8 cellular contexts compared by ENCODE assay signal in the genomic region with DNA sequence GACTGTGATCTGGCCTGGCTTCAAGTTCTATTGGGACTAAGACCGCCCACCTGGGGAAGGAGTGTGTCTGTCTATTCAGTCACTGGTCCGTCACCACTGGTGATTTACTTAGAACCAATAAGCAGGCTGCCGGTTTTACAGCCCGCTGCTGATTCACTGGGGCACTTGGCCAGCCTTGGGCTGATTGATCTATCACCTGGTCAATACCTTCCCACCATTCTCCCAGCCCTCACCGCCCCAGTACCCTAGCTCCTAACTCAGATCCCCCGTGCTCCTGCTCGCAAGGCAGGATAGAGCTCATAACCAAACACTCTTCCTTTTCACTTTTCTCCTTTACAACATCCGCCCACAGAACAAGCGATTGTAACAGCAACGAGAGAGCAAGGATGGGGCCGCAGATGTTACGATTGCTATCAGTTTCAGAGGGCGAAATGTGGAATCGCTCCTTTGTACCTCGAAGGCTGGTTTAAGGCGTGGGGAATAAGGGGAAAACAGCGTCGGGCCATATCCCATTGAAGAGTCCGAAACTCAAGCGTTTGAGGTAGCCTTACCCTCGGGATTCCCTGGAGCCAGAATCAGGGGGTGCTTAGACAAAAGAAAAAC. TPM values are rescaled to one million over a fixed set of nuclear protein-coding genes. Genes with fewer than 3 reads are reported as not detected.
DNase-seq lines count a peak whose midpoint lies in the region; ATAC-seq lines count a peak whose summit lies in the region.

No MANE protein-coding gene starts in this region.

- peak overlapping the region; percentile 78 to 91 (median 85) for H3K9ac ChIP-seq in BLaER1 treated with 17β-estradiol and CSF1 and Interleukin-3, amounts not matched to agents 10 nM and 100 nM

- 0 out of 22 replicates have a peak, but pooled peaks cover 0 to 2% (median 0%) of the 10 kb centered on the region in 11 experiments for H3K9me3 ChIP-seq in BLaER1 treated with 17β-estradiol and CSF1 and Interleukin-3, amounts not matched to agents 10 nM and 100 nM (replicated peaks in 1 of 11)

- H3K27ac ChIP-seq in BLaER1 treated with 17β-estradiol and CSF1 and Interleukin-3, amounts not matched to agents 10 nM and 100 nM: peak overlapping the region; percentile 32 to 87 (median 83); a peak in 20 of 22 replicates

- H3K4me1 ChIP-seq in BLaER1 treated with 17β-estradiol and CSF1 and Interleukin-3, amounts not matched to agents 10 nM and 100 nM: peaks cover 11 to 60% (median 16%) of the 10 kb centered on the region in 10 experiments; a peak in 19 of 20 replicates

- DNase-seq in NCI-H526 (lab: John Stamatoyannopoulos, UW): peak; percentile 71 to 88
- DNase-seq in activated CD4-positive, alpha-beta T cell treated with anti-CD3 and anti-CD28 coated beads, Interleukin-2, amount 50 U/mL, for 4 hours: peak; percentile 56 to 62
- DNase-seq in ecto neural progenitor cell (ENCODE audit: low spot score): peak; percentile 73
- DNase-seq in lung microvascular endothelial cell (ENCODE audit: low read depth in 2 of 2): peak; percentile 88 to 94
- peak; percentile 50 for DNase-seq in stimulated activated CD8-positive, alpha-beta memory T cell treated with anti-CD3 and anti-CD28 coated beads, Interleukin-12 subunit alpha, Interleukin-12 subunit beta, amount 100 ng/mL, for 4 hours (ENCODE audit: low read depth)

- ATAC-seq in GM19324 (IDR thresholded peaks at IDR 0.05; ENCODE audit: low FRiP score, unreplicated experiment): peak; percentile 79
- ATAC-seq in HG03460 (IDR thresholded peaks at IDR 0.05; ENCODE audit: unreplicated experiment): peak; percentile 90

- H4K20me1 ChIP-seq in BLaER1 treated with 17β-estradiol and CSF1 and Interleukin-3, amounts not matched to agents 10 nM and 100 nM: peaks cover 0 to 28% (median 15%) of the 10 kb centered on the region in 11 experiments; a peak in 8 of 22 replicates

- H3K36me3 ChIP-seq in BLaER1 treated with 17β-estradiol and CSF1 and Interleukin-3, amounts not matched to agents 10 nM and 100 nM: peaks cover 27 to 41% (median 34%) of the 10 kb centered on the region in 11 experiments

- H3K4me2 ChIP-seq in BLaER1 treated with 17β-estradiol and CSF1 and Interleukin-3, amounts not matched to agents 10 nM and 100 nM: peak overlapping the region; percentile 72 to 96 (median 87)

- peak overlapping the region; percentile 71 to 97 (median 91) for H3K4me3 ChIP-seq in BLaER1 treated with 17β-estradiol and CSF1 and Interleukin-3, amounts not matched to agents 10 nM and 100 nM

- no peaks in the 10 kb centered on the region for H3K27me3 ChIP-seq in BLaER1 treated with 17β-estradiol and CSF1 and Interleukin-3, amounts not matched to agents 10 nM and 100 nM

RNA-seq across cellular contexts. Expression of a gene that starts 0.7 kb away (rescaled TPM):
- total RNA-seq in lung microvascular endothelial cell: 67.3 and 96.2 TPM in 2 replicates

RNA-seq across cellular contexts. Expression of a gene that starts 6.8 kb away (rescaled TPM):
- total RNA-seq in lung microvascular endothelial cell: under 0.01 TPM in 1 of 2 replicates, not detected in the other

RNA-seq across cellular contexts. Expression of a gene that starts 20.5 kb away (rescaled TPM):
- total RNA-seq in lung microvascular endothelial cell: 37.7 and 46.0 TPM in 2 replicates

Comparison
In these comparisons a context has a peak if more than half of its experiments do, and no peak if none do; other contexts are left out.
1. Peak in every context shown above with its lines: DNase-seq, ATAC-seq, H3K4me3 ChIP-seq and H3K27ac ChIP-seq.